Comparison of ENCODE assay signal across 1 cellular context in genomic region chr11:11572386-11572785, GRCh38.
TF ChIP-seq lines count a peak whose summit lies in the region.

No MANE protein-coding gene starts in this region.

TF ChIP-seq in H1, 55 proteins besides CTCF, POLR2A, EP300 and RAD21 (continued from another document):
- no peak for TF ChIP-seq CHD7 (IDR thresholded peaks at IDR 0.05; ENCODE audit: insufficient replicate concordance, low read length)
- no peak for TF ChIP-seq POU5F1 (IDR thresholded peaks at IDR 0.05; ENCODE audit: low read depth, low read length)
- no peak for TF ChIP-seq TEAD4 (IDR thresholded peaks at IDR 0.05; ENCODE audit: low read depth, low read length)
- no peak for TF ChIP-seq SUZ12 (IDR thresholded peaks at IDR 0.05; ENCODE audit: low read length)
- no peak for TF ChIP-seq SIRT6 (IDR thresholded peaks at IDR 0.05; ENCODE audit: low read length)
- TF ChIP-seq HDAC6 (IDR thresholded peaks at IDR 0.05; ENCODE audit: low read depth, low read length) = no peak
